ENCODE assay signal across 8 cellular contexts in the genomic region with DNA sequence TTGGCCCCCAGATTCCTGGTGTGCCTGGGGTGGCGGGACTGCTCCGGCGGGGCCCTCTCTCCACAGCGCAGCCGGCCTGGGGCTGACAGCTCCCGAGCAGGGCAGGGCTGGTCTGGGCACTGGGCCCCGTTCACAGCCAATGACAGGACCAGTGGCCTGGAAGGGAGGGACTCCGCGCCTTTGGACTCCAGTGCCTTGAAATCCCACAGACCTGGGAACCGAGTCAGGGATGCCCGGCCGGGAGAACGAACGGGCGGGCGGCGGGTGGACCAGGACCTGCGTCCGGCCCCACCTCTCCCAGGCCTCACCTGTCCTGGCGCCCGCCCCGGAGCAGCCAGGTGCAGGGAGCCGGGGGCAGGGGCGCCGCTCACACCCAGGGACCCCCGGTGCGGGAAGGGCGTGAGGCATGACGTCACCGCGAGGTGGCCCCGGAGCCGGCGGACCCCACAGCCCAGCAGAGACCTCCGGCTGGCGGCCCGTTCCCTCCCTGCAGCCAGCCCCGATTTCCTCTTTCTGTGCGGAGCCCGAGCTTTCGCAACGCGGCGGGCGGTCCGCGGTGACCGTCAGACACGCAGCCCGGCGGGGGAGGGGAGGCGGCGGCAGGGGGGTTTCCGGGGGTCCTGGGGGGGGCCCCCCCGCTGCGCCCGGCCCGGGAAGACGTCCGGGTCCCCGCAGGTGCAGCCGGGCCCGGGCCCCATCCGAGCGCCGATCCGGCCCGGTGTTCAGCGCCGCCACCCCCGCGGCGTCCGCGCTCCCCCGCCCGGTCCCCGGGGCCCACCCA. TPM values are rescaled to one million over a fixed set of nuclear protein-coding genes. Genes with fewer than 3 reads are reported as not detected.
A peak's percentile ranks its signal among the peaks of the same experiment; 100 is the strongest.
DNase-seq lines count a peak whose midpoint lies in the region; ATAC-seq and TF ChIP-seq lines count a peak whose summit lies in the region.

No MANE protein-coding gene starts in this region.

- CTCF ChIA-PET in Calu3 (lab: Charles Lee) = interaction anchor here (0.6 to 2.8 kb wide), 9 partner anchors 25 to 78 kb away, joined by 3 to 18 read pairs (median 6); a partner anchor contains a TSS
- CTCF ChIA-PET in Panc1 (lab: Charles Lee) = interaction anchor here (0.9 kb wide), 1 partner anchor 41 kb away, joined by 4 read pairs; no protein-coding TSS in a partner anchor

- peak overlapping the region; percentile 42 for H3K4me2 ChIP-seq in GM23248 (ENCODE audit: unreplicated experiment)

- POLR2A ChIA-PET in Panc1 (lab: Charles Lee) = no interaction called here

- intact Hi-C loops in Calu3 (cut with micrococcal nuclease; ENCODE audit: unreplicated experiment) (no loop called here), Panc1 (cut with micrococcal nuclease; ENCODE audit: unreplicated experiment) (loop anchor here (2.0 kb wide), 1 partner anchor 39 kb away; no protein-coding TSS in a partner anchor), dorsolateral prefrontal cortex (cut with DNase I) (loop anchor here (1.0 to 10.0 kb wide), 4 partner anchors 21 to 629 kb away; a partner anchor contains a TSS)

- H3K9me3 Mint-ChIP-seq in Calu3 (ENCODE audit: low read depth, unreplicated experiment) = no peaks in the 10 kb centered on the region
- H3K9me3 Mint-ChIP-seq in memory B cell = no peaks in the 10 kb centered on the region

- H3K4me1 Mint-ChIP-seq in Calu3 (ENCODE audit: low read depth, unreplicated experiment) (peaks cover 35% of the 10 kb centered on the region), memory B cell (peaks cover 19% of the 10 kb centered on the region)

- ATAC-seq in Panc1 (peak; percentile 89), memory B cell (ENCODE audit: low read depth) (peak; percentile 14)

- H3K27me3 ChIP-seq in GM23248 (replicated peaks; ENCODE audit: insufficient read depth) (no peaks in the 10 kb centered on the region; the same call in 1 of the 2 replicates), Panc1 (ENCODE audit: control insufficient read depth, insufficient read depth, low read length) (no peaks in the 10 kb centered on the region), dorsolateral prefrontal cortex (no peaks in the 10 kb centered on the region)

- BruUV-seq in Calu3 (replicated peaks; lab: Mats Ljungman, UMichigan) (no TSS peak), Panc1 (replicated peaks; lab: Mats Ljungman, UMichigan) (no TSS peak)

- H3K4me3 ChIP-seq in GM23248 (peak overlapping the region; percentile 60), Panc1 (ENCODE audit: low read depth in 2 of 2, low read length in 2 of 2) (peak overlapping the region; percentile 44 to 46), dorsolateral prefrontal cortex (peak overlapping the region; percentile 49 to 90 (median 80))

- H3K36me3 ChIP-seq in GM23248 (ENCODE audit: low read depth) (no peaks in the 10 kb centered on the region), Panc1 (ENCODE audit: control insufficient read depth, insufficient read depth, low read length) (no peaks in the 10 kb centered on the region)

- H3K4me1 ChIP-seq in GM23248 (ENCODE audit: insufficient read depth) (no peaks in the 10 kb centered on the region), Panc1 (ENCODE audit: control insufficient read depth, insufficient read depth, low read length) (0 out of 2 replicates have a peak, but pooled peaks cover 4% of the 10 kb centered on the region)

- no peaks in the 10 kb centered on the region for H3K79me2 ChIP-seq in GM23248 (ENCODE audit: insufficient read depth)

- peaks cover 90% of the 10 kb centered on the region for H3K36me3 Mint-ChIP-seq in Calu3 (ENCODE audit: insufficient read depth, unreplicated experiment)
- H3K36me3 Mint-ChIP-seq in memory B cell = no peaks in the 10 kb centered on the region

- no peaks in the 10 kb centered on the region for H3K27me3 Mint-ChIP-seq in Calu3 (ENCODE audit: unreplicated experiment)
- peaks cover 2% of the 10 kb centered on the region for H3K27me3 Mint-ChIP-seq in memory B cell

- DNase-seq in Calu3 (peak; percentile 83), GM23248 (peak; percentile 57), Panc1 (ENCODE audit: low read depth, low spot score) (no peak), dorsolateral prefrontal cortex (peak; percentile 63 to 90 (median 84)), memory B cell (ENCODE audit: low spot score in 2 of 2) (no peak), NCI-H1048 (lab: John Stamatoyannopoulos, UW) (no peak)
- no peak for DNase-seq in activated CD4-positive, CD25-positive, alpha-beta regulatory T cell treated with anti-CD3 and anti-CD28 coated beads, Interleukin-2, amount 50 U/mL, for 72 hours

- H2AFZ ChIP-seq in GM23248 = no peak overlapping the region

- H4K20me1 ChIP-seq in GM23248 (ENCODE audit: insufficient read depth) = no peaks in the 10 kb centered on the region

- TF ChIP-seq CTCF in Calu3 (IDR thresholded peaks at IDR 0.05; ENCODE audit: unreplicated experiment) (no peak), Panc1 (IDR thresholded peaks at IDR 0.05) (no peak), dorsolateral prefrontal cortex (IDR thresholded peaks at IDR 0.05 in 54 of 56, conservative IDR thresholded peaks at IDR 0.05 in 2 of 56; ENCODE audit: low read depth in 1 of 56, partially characterized antibody in 56 of 56) (peak in 5 of 56 donors; percentile 5 to 33 (median 15))

- H3K27ac ChIP-seq in GM23248 (no peak overlapping the region), Panc1 (ENCODE audit: low read length) (no peak overlapping the region), dorsolateral prefrontal cortex (peak overlapping the region in 58 of 59 donors; percentile 55 to 98 (median 93)), temporal lobe (ENCODE audit: low read depth, low read length) (peak overlapping the region; percentile 88)

- H3K4me3 Mint-ChIP-seq in Calu3 (ENCODE audit: low read depth, unreplicated experiment) = peak overlapping the region; percentile 65
- peak overlapping the region; percentile 47 for H3K4me3 Mint-ChIP-seq in memory B cell

- in situ Hi-C loops in GM23248 (cut with MboI) = no loop called here
- in situ Hi-C loops in Panc1 (cut with HindIII; ENCODE audit: low pct_unique_long_range_greater_than_20kb, low sequenced_read_pairs) = loop anchor here (25.0 kb wide), 1 partner anchor 184 kb away; a partner anchor contains a TSS

- peak overlapping the region; percentile 97 for H3K27ac Mint-ChIP-seq in Calu3 (ENCODE audit: unreplicated experiment)
- H3K27ac Mint-ChIP-seq in memory B cell = no peak overlapping the region

- no peak overlapping the region for H3K9ac ChIP-seq in GM23248

- WGBS in GM23248 (ENCODE audit: low coverage in 1 of 2, low lambda C conversion rate in 2 of 2, missing lambda C conversion rate in 2 of 2), 2 experiments = 2% methylated on average over 46 to 49 of the region's 78 CpGs

- H3F3A ChIP-seq in GM23248 (ENCODE audit: insufficient read depth) = no peaks in the 10 kb centered on the region

- H3K9me3 ChIP-seq in GM23248 (ENCODE audit: low read depth) (no peaks in the 10 kb centered on the region), Panc1 (ENCODE audit: control insufficient read depth, insufficient read depth, low read depth, low read length) (no peaks in the 10 kb centered on the region)

- H3K9me2 ChIP-seq in GM23248 (ENCODE audit: insufficient read depth) = no peaks in the 10 kb centered on the region

RNA-seq across cellular contexts. Expression of a gene that starts 0.7 kb away (rescaled TPM):
- total RNA-seq in Calu3 (2022) (173 and 220 TPM in 2 replicates), Panc1 (2021; ENCODE audit: unreplicated experiment) (3.1 TPM), dorsolateral prefrontal cortex (100 to 1,000 TPM in 118 of 120 experiments, 10 to 100 TPM in 2; 97.0 to 199 (median 136) TPM), temporal lobe (32.0 TPM)
- total RNA-seq in GM23248 (2014; rRNA removed; shearing (Covaris generic)) = 0.38 and 1.1 TPM in 2 replicates
- polyA plus RNA-seq in GM23248 (2016; fragmentation: Nextera tagmentation; extraction: Ambion mirVana) = 0.24 and 0.51 TPM in 2 replicates
- 3.2 TPM for polyA plus RNA-seq in Panc1 (2012; ENCODE audit: insufficient read length)

RNA-seq across cellular contexts. Expression of a gene that starts 21.6 kb away (rescaled TPM):
- 37.4 and 39.1 TPM in 2 replicates for total RNA-seq in Calu3 (2022)
- 5.5 and 5.6 TPM in 2 replicates for total RNA-seq in GM23248 (2014; rRNA removed; shearing (Covaris generic))
- 9.5 and 9.9 TPM in 2 replicates for polyA plus RNA-seq in GM23248 (2016; fragmentation: Nextera tagmentation; extraction: Ambion mirVana)
- 14.4 TPM for total RNA-seq in Panc1 (2021; ENCODE audit: unreplicated experiment)
- polyA plus RNA-seq in Panc1 (2012; ENCODE audit: insufficient read length) = 7.7 TPM
- 10 to 100 TPM; 11.2 to 38.9 (median 18.5) TPM for total RNA-seq in dorsolateral prefrontal cortex
- 13.3 TPM for total RNA-seq in temporal lobe

RNA-seq across cellular contexts. Expression of a gene that starts 29.2 kb away (rescaled TPM):
- total RNA-seq in Calu3 (2022) (0.71 and 1.3 TPM in 2 replicates), Panc1 (2021; ENCODE audit: unreplicated experiment) (0.74 TPM), dorsolateral prefrontal cortex (under 1 TPM in 4 of 120 experiments, not detected in 116; 0.24 to 0.52 (median 0.33) TPM), temporal lobe (not detected)
- total RNA-seq in GM23248 (2014; rRNA removed; shearing (Covaris generic)) = not detected in 2 replicates
- not detected in 2 replicates for polyA plus RNA-seq in GM23248 (2016; fragmentation: Nextera tagmentation; extraction: Ambion mirVana)
- polyA plus RNA-seq in Panc1 (2012; ENCODE audit: insufficient read length) = 0.63 TPM

Comparison
In these comparisons a context has a peak if more than half of its experiments do, and no peak if none do; other contexts are left out.
1. DNase-seq: peak in Calu3 (single experiment), GM23248 (single experiment) and dorsolateral prefrontal cortex (10 of 10); none in Panc1 (single experiment), memory B cell (0 of 2), NCI-H1048 (single experiment) and activated CD4-positive, CD25-positive, alpha-beta regulatory T cell treated with anti-CD3 and anti-CD28 coated beads, Interleukin-2, amount 50 U/mL, for 72 hours (single experiment).
2. H3K27ac ChIP-seq: peak in dorsolateral prefrontal cortex (58 of 59) and temporal lobe (single experiment); none in GM23248 (single experiment) and Panc1 (single experiment).
3. Peak in every context shown above with its lines, with median percentiles within 50 percentile points of each other: H3K4me3 ChIP-seq.